ENCODE assay signal across 11 cellular contexts in the genomic region with DNA sequence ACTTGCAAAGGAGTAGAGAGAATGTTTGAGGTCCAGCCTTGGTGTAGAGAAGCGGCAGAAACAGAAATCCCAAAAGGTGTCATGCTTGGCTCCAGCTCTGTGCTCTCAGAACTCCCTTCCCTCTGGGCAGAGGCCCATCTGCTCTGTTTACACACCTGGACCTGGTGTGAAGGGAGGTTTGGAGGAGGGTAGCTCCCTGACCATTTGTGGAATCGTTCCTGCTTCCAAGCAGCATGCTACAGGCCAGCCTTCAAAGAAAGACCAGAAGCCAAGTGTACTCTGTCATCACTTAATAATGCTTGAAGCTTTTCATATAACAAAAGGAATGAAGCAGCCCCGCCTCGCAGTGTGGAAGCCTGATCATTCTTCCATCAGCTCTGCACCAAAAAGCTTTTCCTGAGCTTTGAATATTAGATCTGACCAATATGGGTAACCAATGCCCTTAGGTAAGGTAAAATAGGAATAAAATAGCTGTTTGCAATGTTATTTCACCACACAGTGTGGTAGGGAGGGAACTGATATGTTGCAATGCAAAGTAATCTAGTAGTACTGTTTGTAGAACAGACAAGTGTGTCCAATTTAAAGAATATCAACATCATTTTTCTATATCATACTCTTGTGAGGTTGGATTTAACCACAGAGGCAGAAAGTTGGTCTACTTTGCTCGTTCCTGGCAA.
DNase-seq lines count a peak whose midpoint lies in the region; ATAC-seq and TF ChIP-seq lines count a peak whose summit lies in the region.
"Had no signal": no experiment of that assay in that cellular context is flagged by ENCODE, and none has a peak within 500 bp of the region (broad histone marks: within the 10 kb centered on the region; RNA-seq: fewer than 3 reads in every experiment).

No MANE protein-coding gene starts in this region.

- no peak overlapping the region for H3K4me3 Mint-ChIP-seq in Caco-2 (ENCODE audit: unreplicated experiment)

- H3K27me3 ChIP-seq in Caco-2 (replicated peaks; ENCODE audit: control insufficient read depth, insufficient read depth, low read length), result peaks cover 1% of the 10 kb centered on the region; the same call in 1 of the 2 replicates

- no peak for TF ChIP-seq CTCF in Caco-2 (IDR thresholded peaks at IDR 0.05; ENCODE audit: insufficient read depth in 1 of 2, low read depth in 1 of 2, low read length in 1 of 2, severe bottlenecking in 1 of 2, unreplicated experiment in 1 of 2)

- intact Hi-C loops in Caco-2 (cut with micrococcal nuclease; ENCODE audit: unreplicated experiment), result no loop called here

- ATAC-seq in left lobe of liver (peak; percentile 86), HG03025 (IDR thresholded peaks at IDR 0.05; ENCODE audit: low FRiP score, unreplicated experiment) (no peak), HG02981 (IDR thresholded peaks at IDR 0.05; ENCODE audit: unreplicated experiment) (no peak)

- H3K4me1 ChIP-seq in Caco-2, result peaks cover 7% of the 10 kb centered on the region; the same call in 1 of the 2 replicates

- no peaks in the 10 kb centered on the region for H3K36me3 ChIP-seq in Caco-2 (ENCODE audit: control insufficient read depth, insufficient read depth, low read length)

- no peaks in the 10 kb centered on the region for H3K9me3 Mint-ChIP-seq in Caco-2 (ENCODE audit: unreplicated experiment)

- CTCF ChIA-PET in Caco-2 (lab: Charles Lee), result interaction anchor here (1.2 to 1.4 kb wide), 2 partner anchors 10 to 327 kb away, joined by 3 to 4 read pairs; no protein-coding TSS in a partner anchor

- POLR2A ChIA-PET in Caco-2 (lab: Charles Lee), result no interaction called here

- no peaks in the 10 kb centered on the region for H3K36me3 Mint-ChIP-seq in Caco-2 (ENCODE audit: insufficient read depth, unreplicated experiment)

- no TSS peak for BruUV-seq in Caco-2 (replicated peaks; lab: Mats Ljungman, UMichigan)

- peaks cover 3% of the 10 kb centered on the region for H3K27me3 Mint-ChIP-seq in Caco-2 (ENCODE audit: insufficient read depth, unreplicated experiment)

- no peak overlapping the region for H3K4me3 ChIP-seq in Caco-2 (ENCODE audit: low read depth, low read length)

- no peaks in the 10 kb centered on the region for H3K9me3 ChIP-seq in Caco-2

- H3K27ac Mint-ChIP-seq in Caco-2 (ENCODE audit: unreplicated experiment), result no peak overlapping the region

- DNase-seq in ELF-1 (ENCODE audit: low read depth, low spot score), result peak; percentile 46
- DNase-seq in NCI-H1417 (lab: John Stamatoyannopoulos, UW), result peak; percentile 73 to 99 (median 91)
- DNase-seq in OCI-M1 (lab: John Stamatoyannopoulos, UW), result peak; percentile 13
- peak; percentile 84 for DNase-seq in left lobe of liver (ENCODE audit: low spot score)
- DNase-seq in activated CD4-positive, CD25-positive, alpha-beta regulatory T cell treated with anti-CD3 and anti-CD28 coated beads, Interleukin-2, amount 50 U/mL, for 72 hours, result no peak
- DNase-seq in Caco-2, result no peak
- DNase-seq: activated naive CD4-positive, alpha-beta T cell; central memory CD4-positive, alpha-beta T cell; NCI-H526 treated with DMSO at 0.1 percent for 48 hours had no signal

- H3K4me1 Mint-ChIP-seq in Caco-2 (ENCODE audit: low read depth, unreplicated experiment), result no peaks in the 10 kb centered on the region

Comparison
In these comparisons a context has a peak if more than half of its experiments do, and no peak if none do; other contexts are left out.
1. DNase-seq: peak in ELF-1 (single experiment), NCI-H1417 (3 of 3), OCI-M1 (single experiment) and left lobe of liver (single experiment); none in activated CD4-positive, CD25-positive, alpha-beta regulatory T cell treated with anti-CD3 and anti-CD28 coated beads, Interleukin-2, amount 50 U/mL, for 72 hours (single experiment) and Caco-2 (0 of 2).